In the genomic region with DNA sequence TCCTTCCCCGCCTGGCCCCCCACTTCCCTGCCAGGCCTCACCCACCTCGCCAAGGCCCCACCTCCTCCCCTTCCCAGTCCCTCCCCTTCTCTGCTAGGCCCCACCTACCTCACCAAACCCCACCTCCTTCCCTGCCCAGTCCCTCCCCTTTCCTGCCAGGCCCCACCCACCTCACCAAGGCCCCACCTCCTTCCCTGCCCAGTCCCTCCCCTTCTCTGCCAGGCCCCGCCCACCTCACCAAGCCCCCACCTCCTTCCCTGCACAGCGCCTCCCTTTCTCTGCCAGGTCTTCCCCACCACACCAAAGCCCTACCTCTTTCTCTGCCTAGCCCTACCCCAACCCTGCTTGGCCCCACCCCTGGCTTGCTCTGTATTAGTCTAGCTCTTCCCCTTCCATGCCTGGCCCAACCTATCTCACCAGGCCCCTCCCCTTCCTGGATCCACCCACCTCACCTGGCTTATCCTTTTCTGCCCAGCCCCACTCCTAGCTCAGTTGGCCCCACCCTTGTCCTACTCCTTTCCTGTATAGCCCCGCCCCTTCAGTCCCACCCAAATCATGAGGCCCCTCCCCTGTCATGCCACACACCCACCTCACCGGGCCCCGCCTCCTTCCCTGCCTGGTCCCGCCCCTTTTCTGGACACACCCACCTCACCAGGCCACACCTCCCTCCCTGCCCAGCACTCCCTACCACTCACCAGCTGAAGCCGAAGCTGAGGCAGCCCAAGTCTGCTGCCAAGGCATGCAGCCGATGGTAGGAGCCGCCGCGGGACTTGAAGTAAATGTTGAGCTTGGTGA, we compare ENCODE assay signal across 8 cellular contexts. TPM values are rescaled to one million over a fixed set of nuclear protein-coding genes. Genes with fewer than 3 reads are reported as not detected.
DNase-seq lines count a peak whose midpoint lies in the region; ATAC-seq and TF ChIP-seq lines count a peak whose summit lies in the region.

No MANE protein-coding gene starts in this region.

- BruUV-seq in Panc1 (replicated peaks; lab: Mats Ljungman, UMichigan) = no TSS peak

- DNase-seq in stimulated activated CD4-positive, alpha-beta T cell treated with anti-CD3 and anti-CD28 coated beads, Interleukin-1b, Interleukin-23, amount 100 ng/mL, for 48 hours = peak; percentile 46
- DNase-seq in stimulated activated CD4-positive, alpha-beta T cell treated with anti-CD3 and anti-CD28 coated beads, Interleukin-4, amount 100 ng/mL, for 24 hours = no peak
- DNase-seq in Panc1 (ENCODE audit: low read depth, low spot score) (no peak), erythroblast (lab: John Stamatoyannopoulos, UW) (peak; percentile 73 to 77), tibial artery (no peak), mucosa of gallbladder (ENCODE audit: low spot score) (no peak), brain microvascular endothelial cell (no peak), NCI-H510A treated with DMSO at 0.1 percent for 48 hours (lab: John Stamatoyannopoulos, UW) (no peak)

- TF ChIP-seq CTCF in Panc1 (IDR thresholded peaks at IDR 0.05) = no peak
- no peak for TF ChIP-seq CTCF in tibial artery (IDR thresholded peaks at IDR 0.05)
- no peak for TF ChIP-seq CTCF in brain microvascular endothelial cell (IDR thresholded peaks at IDR 0.05; ENCODE audit: low read depth, low read length, missing control alignments)

- no peaks in the 10 kb centered on the region for H3K27me3 ChIP-seq in Panc1 (ENCODE audit: control insufficient read depth, insufficient read depth, low read length)
- H3K27me3 ChIP-seq in tibial artery = no peaks in the 10 kb centered on the region
- no peaks in the 10 kb centered on the region for H3K27me3 ChIP-seq in brain microvascular endothelial cell (replicated peaks)

- TF ChIP-seq POLR2A in erythroblast (IDR thresholded peaks at IDR 0.05; ENCODE audit: low read length) = no peak

- POLR2A ChIA-PET in Panc1 (lab: Charles Lee) = no interaction called here

- no peaks in the 10 kb centered on the region for H3K4me1 ChIP-seq in Panc1 (ENCODE audit: control insufficient read depth, insufficient read depth, low read length)
- no peaks in the 10 kb centered on the region for H3K4me1 ChIP-seq in tibial artery

- H3K4me3 ChIP-seq in Panc1 (ENCODE audit: low read depth in 2 of 2, low read length in 2 of 2) (no peak overlapping the region), tibial artery (no peak overlapping the region), brain microvascular endothelial cell (ENCODE audit: low read depth, low read length) (no peak overlapping the region)

- no peaks in the 10 kb centered on the region for H3K9me3 ChIP-seq in Panc1 (ENCODE audit: control insufficient read depth, insufficient read depth, low read depth, low read length)
- H3K9me3 ChIP-seq in tibial artery = no peaks in the 10 kb centered on the region

- peak; percentile 71 for ATAC-seq in Panc1

- H3K27ac ChIP-seq in Panc1 (ENCODE audit: low read length) = no peak overlapping the region
- no peak overlapping the region for H3K27ac ChIP-seq in tibial artery
- no peak overlapping the region for H3K27ac ChIP-seq in brain microvascular endothelial cell

- in situ Hi-C loops in Panc1 (cut with HindIII; ENCODE audit: low pct_unique_long_range_greater_than_20kb, low sequenced_read_pairs) (no loop called here), brain microvascular endothelial cell (cut with HindIII; ENCODE audit: low pct_ligation_motif_present, low sequenced_read_pairs) (no loop called here)

- intact Hi-C loops in Panc1 (cut with micrococcal nuclease; ENCODE audit: unreplicated experiment) (no loop called here), tibial artery (cut with DNase I; ENCODE audit: low total_unique reads) (no loop called here)

- CTCF ChIA-PET in Panc1 (lab: Charles Lee) = interaction anchor here (0.7 kb wide), 1 partner anchor 121 kb away, joined by 11 read pairs; no protein-coding TSS in a partner anchor

- H3K36me3 ChIP-seq in Panc1 (ENCODE audit: control insufficient read depth, insufficient read depth, low read length) (no peaks in the 10 kb centered on the region), tibial artery (peaks cover 0 to 8% (median 0%) of the 10 kb centered on the region in 3 donors), brain microvascular endothelial cell (replicated peaks) (no peaks in the 10 kb centered on the region)

RNA-seq across cellular contexts. Expression of a gene that starts 16.2 kb away (rescaled TPM):
- 4.5 TPM for total RNA-seq in Panc1 (2021; ENCODE audit: unreplicated experiment)
- polyA plus RNA-seq in Panc1 (2012; ENCODE audit: insufficient read length) = 8.8 TPM
- total RNA-seq in mucosa of gallbladder = 1.8 TPM

RNA-seq across cellular contexts. Expression of a gene that starts 39.4 kb away (rescaled TPM):
- total RNA-seq in Panc1 (2021; ENCODE audit: unreplicated experiment) (177 TPM), mucosa of gallbladder (183 TPM)
- polyA plus RNA-seq in Panc1 (2012; ENCODE audit: insufficient read length) = 210 TPM

RNA-seq across cellular contexts. Expression of a gene that starts 39.7 kb away (rescaled TPM):
- total RNA-seq in Panc1 (2021; ENCODE audit: unreplicated experiment) (41.5 TPM), mucosa of gallbladder (34.2 TPM)
- polyA plus RNA-seq in Panc1 (2012; ENCODE audit: insufficient read length) = 52.2 TPM

RNA-seq across cellular contexts. Expression of a gene that starts 48.0 kb away (rescaled TPM):
- 62.2 TPM for total RNA-seq in Panc1 (2021; ENCODE audit: unreplicated experiment)
- polyA plus RNA-seq in Panc1 (2012; ENCODE audit: insufficient read length) = 53.7 TPM
- total RNA-seq in mucosa of gallbladder = 117 TPM

Comparison
In these comparisons a context has a peak if more than half of its experiments do, and no peak if none do; other contexts are left out.
1. DNase-seq: peak in stimulated activated CD4-positive, alpha-beta T cell treated with anti-CD3 and anti-CD28 coated beads, Interleukin-1b, Interleukin-23, amount 100 ng/mL, for 48 hours (single experiment) and erythroblast (2 of 2); none in stimulated activated CD4-positive, alpha-beta T cell treated with anti-CD3 and anti-CD28 coated beads, Interleukin-4, amount 100 ng/mL, for 24 hours (single experiment), Panc1 (single experiment), tibial artery (0 of 2), mucosa of gallbladder (single experiment), brain microvascular endothelial cell (single experiment) and NCI-H510A treated with DMSO at 0.1 percent for 48 hours (single experiment).